Comparison of ENCODE assay signal across 8 cellular contexts in the genomic region with DNA sequence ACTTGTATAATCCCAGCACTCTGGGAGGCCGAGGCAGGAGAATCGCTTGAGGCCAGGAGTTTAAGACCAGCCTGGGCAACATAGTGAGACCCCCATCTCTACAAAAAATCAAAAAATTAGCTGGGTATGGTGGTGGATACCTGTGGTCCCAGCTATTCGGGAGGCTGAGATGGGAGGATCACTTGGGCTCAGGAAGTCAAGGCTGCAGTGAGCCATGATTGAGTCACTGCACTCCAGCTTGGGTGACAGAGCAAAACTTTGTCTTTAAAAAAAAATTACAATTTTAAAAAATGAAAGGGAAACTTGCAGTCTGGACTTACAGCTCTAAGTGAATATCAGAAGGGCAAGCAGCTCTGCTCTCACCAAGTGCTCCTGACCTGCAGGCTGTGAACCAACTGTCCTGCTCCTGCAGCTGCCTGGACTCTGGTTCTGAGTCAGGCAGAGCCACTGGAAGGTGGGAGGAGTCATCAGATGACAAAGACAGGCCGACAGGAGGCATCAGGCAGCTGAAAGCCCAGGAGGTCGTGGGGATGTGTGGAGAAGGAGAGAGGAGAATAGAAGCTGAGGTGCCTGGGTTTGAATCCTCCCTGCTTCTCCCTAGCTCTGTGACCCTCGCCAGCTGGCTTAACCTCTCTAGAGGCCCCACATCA. TPM values are rescaled to one million over a fixed set of nuclear protein-coding genes. Genes with fewer than 3 reads are reported as not detected.
A peak's percentile ranks its signal among the peaks of the same experiment; 100 is the strongest.
DNase-seq lines count a peak whose midpoint lies in the region; ATAC-seq and TF ChIP-seq lines count a peak whose summit lies in the region.

No MANE protein-coding gene starts in this region.

- BruUV-seq in mammary epithelial cell (replicated peaks; lab: Mats Ljungman, UMichigan), result no TSS peak
- no TSS peak for BruUV-seq in Calu3 (replicated peaks; lab: Mats Ljungman, UMichigan)

- WGBS in mammary epithelial cell (ENCODE audit: low coverage, missing lambda C conversion rate), result 69% methylated on average over 6 of the region's 6 CpGs

- DNase-seq in EL (peak; percentile 67), HT1080 (ENCODE audit: low read depth) (peak; percentile 70), mammary epithelial cell (peak; percentile 42), gastrocnemius medialis (peak in 1 of 2 donors; percentile 62), Calu3 (no peak), cardiac septum (ENCODE audit: low spot score) (no peak), epidermal melanocyte (ENCODE audit: insufficient read length, low spot score) (no peak)

- H3K27ac ChIP-seq in mammary epithelial cell (ENCODE audit: insufficient read depth, low read depth, low read length) (no peak overlapping the region), gastrocnemius medialis (peak overlapping the region; percentile 89 to 96 (median 92))

- H3K4me2 ChIP-seq in mammary epithelial cell (ENCODE audit: insufficient read depth, low read depth, low read length), result no peak overlapping the region

- H3K4me3 ChIP-seq in mammary epithelial cell (replicated peaks in 1 of 3; ENCODE audit: insufficient read depth in 1 of 3, low read depth in 2 of 3, low read length in 3 of 3), result no peak overlapping the region
- no peak overlapping the region for H3K4me3 ChIP-seq in gastrocnemius medialis

- H3K4me1 ChIP-seq in mammary epithelial cell (ENCODE audit: insufficient read depth, low read length) (no peaks in the 10 kb centered on the region), gastrocnemius medialis (peaks cover 17 to 26% of the 10 kb centered on the region in 2 donors)

- dilution Hi-C loops in mammary epithelial cell (cut with HindIII; ENCODE audit: low sequenced_read_pairs), result no loop called here

- ATAC-seq in GM19455 (IDR thresholded peaks at IDR 0.05; ENCODE audit: unreplicated experiment) (peak; percentile 61), gastrocnemius medialis (peak in 1 of 2 donors; percentile 61)

- H3K9ac ChIP-seq in mammary epithelial cell (ENCODE audit: insufficient read depth, low read length), result no peak overlapping the region

- intact Hi-C loops in mammary epithelial cell (cut with micrococcal nuclease), result no loop called here
- intact Hi-C loops in gastrocnemius medialis (cut with DNase I; ENCODE audit: low total_unique reads), result no loop called here
- intact Hi-C loops in Calu3 (cut with micrococcal nuclease; ENCODE audit: unreplicated experiment), result no loop called here
- intact Hi-C loops in cardiac septum (cut with DNase I), result no loop called here

- H3K9me3 Mint-ChIP-seq in Calu3 (ENCODE audit: low read depth, unreplicated experiment), result no peaks in the 10 kb centered on the region

- H3K27me3 ChIP-seq in mammary epithelial cell (ENCODE audit: insufficient read depth, low read length) (no peaks in the 10 kb centered on the region), gastrocnemius medialis (no peaks in the 10 kb centered on the region)

- TF ChIP-seq POLR2A in gastrocnemius medialis (IDR thresholded peaks at IDR 0.05), result no peak

- no peak overlapping the region for H3K27ac Mint-ChIP-seq in Calu3 (ENCODE audit: unreplicated experiment)

- H3K36me3 Mint-ChIP-seq in Calu3 (ENCODE audit: insufficient read depth, unreplicated experiment), result peaks cover 6% of the 10 kb centered on the region

- in situ Hi-C loops in mammary epithelial cell (cut with MboI; ENCODE audit: low sequenced_read_pairs in 2 of 2) (no loop called here), gastrocnemius medialis (cut with MboI; ENCODE audit: low sequenced_read_pairs in 4 of 4) (no loop called here)

- no peak overlapping the region for H2AFZ ChIP-seq in mammary epithelial cell (ENCODE audit: low read depth, low read length)

- H3K27me3 Mint-ChIP-seq in Calu3 (ENCODE audit: unreplicated experiment), result peaks cover 18% of the 10 kb centered on the region

- CTCF ChIA-PET in mammary epithelial cell (lab: Charles Lee; ENCODE audit: low non-redundant PET), result no interaction called here
- CTCF ChIA-PET in Calu3 (lab: Charles Lee), result interaction anchor here (1.5 kb wide), 1 partner anchor 94 kb away, joined by 3 read pairs; no protein-coding TSS in a partner anchor

- no peak overlapping the region for H3K4me3 Mint-ChIP-seq in Calu3 (ENCODE audit: low read depth, unreplicated experiment)

- H3K79me2 ChIP-seq in mammary epithelial cell (ENCODE audit: insufficient read depth, low read length), result no peaks in the 10 kb centered on the region

- H3K9me3 ChIP-seq in mammary epithelial cell (replicated peaks; ENCODE audit: insufficient read depth, low read length) (no peaks in the 10 kb centered on the region), gastrocnemius medialis (no peaks in the 10 kb centered on the region)

- H3K36me3 ChIP-seq in mammary epithelial cell (ENCODE audit: insufficient read depth, low read length), result no peaks in the 10 kb centered on the region
- peaks cover 0 to 34% of the 10 kb centered on the region in 2 donors for H3K36me3 ChIP-seq in gastrocnemius medialis

- H4K20me1 ChIP-seq in mammary epithelial cell (ENCODE audit: insufficient read depth, low read length), result no peaks in the 10 kb centered on the region

- H3K4me1 Mint-ChIP-seq in Calu3 (ENCODE audit: low read depth, unreplicated experiment), result no peaks in the 10 kb centered on the region

- TF ChIP-seq CTCF in mammary epithelial cell (conservative IDR thresholded peaks at IDR 0.05 in 1 of 2, IDR thresholded peaks at IDR 0.05 in 1 of 2; ENCODE audit: extremely low read depth in 1 of 2, insufficient read depth in 1 of 2, low read depth in 1 of 2, low read length in 2 of 2) (no peak), gastrocnemius medialis (IDR thresholded peaks at IDR 0.05 in 4 of 5, conservative IDR thresholded peaks at IDR 0.05 in 1 of 5) (no peak), Calu3 (IDR thresholded peaks at IDR 0.05; ENCODE audit: unreplicated experiment) (no peak)

RNA-seq across cellular contexts. Expression of a gene that starts 9.6 kb away (rescaled TPM):
- not detected in 2 replicates for total RNA-seq in HT1080 (2014; rRNA removed; shearing (Covaris generic))
- not detected in 2 replicates for polyA plus RNA-seq in HT1080 (2015; cell fraction: cytosol; rRNA removed)
- not detected in 2 replicates for polyA plus RNA-seq in HT1080 (2015; cell fraction: nucleus; rRNA removed)
- not detected for total RNA-seq in mammary epithelial cell
- not detected for polyA plus RNA-seq in mammary epithelial cell
- polyA minus RNA-seq in mammary epithelial cell, result not detected
- total RNA-seq in gastrocnemius medialis, result 10 to 100 TPM; 23.0 to 52.7 (median 43.4) TPM
- total RNA-seq in Calu3 (2022), result not detected in 2 replicates
- not detected for total RNA-seq in cardiac septum

RNA-seq across cellular contexts. Expression of a gene that starts 16.4 kb away (rescaled TPM):
- total RNA-seq in HT1080 (2014; rRNA removed; shearing (Covaris generic)), result 115 and 191 TPM in 2 replicates
- 61.0 and 91.2 TPM in 2 replicates for polyA plus RNA-seq in HT1080 (2015; cell fraction: cytosol; rRNA removed)
- polyA plus RNA-seq in HT1080 (2015; cell fraction: nucleus; rRNA removed), result 23.0 and 26.8 TPM in 2 replicates
- total RNA-seq in mammary epithelial cell (10 to 100 TPM; 24.8 to 58.9 TPM), gastrocnemius medialis (10 to 100 TPM; 45.4 to 61.7 (median 49.5) TPM), Calu3 (2022) (68.5 and 73.5 TPM in 2 replicates), cardiac septum (71.6 TPM)
- 124 TPM for polyA plus RNA-seq in mammary epithelial cell
- 173 TPM for polyA minus RNA-seq in mammary epithelial cell

RNA-seq across cellular contexts. Expression of a gene that starts 20.5 kb away (rescaled TPM):
- 37.3 and 51.2 TPM in 2 replicates for total RNA-seq in HT1080 (2014; rRNA removed; shearing (Covaris generic))
- 30.7 and 32.3 TPM in 2 replicates for polyA plus RNA-seq in HT1080 (2015; cell fraction: cytosol; rRNA removed)
- 14.7 and 15.5 TPM in 2 replicates for polyA plus RNA-seq in HT1080 (2015; cell fraction: nucleus; rRNA removed)
- total RNA-seq in mammary epithelial cell (10 to 100 TPM; 34.2 to 46.8 TPM), gastrocnemius medialis (1 to 10 TPM; 5.5 to 9.0 (median 6.7) TPM), Calu3 (2022) (80.8 and 170 TPM in 2 replicates), cardiac septum (15.8 TPM)
- 51.8 TPM for polyA plus RNA-seq in mammary epithelial cell
- polyA minus RNA-seq in mammary epithelial cell, result 29.3 TPM

RNA-seq across cellular contexts. Expression of a gene that starts 31.5 kb away (rescaled TPM):
- 13.6 and 14.5 TPM in 2 replicates for total RNA-seq in HT1080 (2014; rRNA removed; shearing (Covaris generic))
- polyA plus RNA-seq in HT1080 (2015; cell fraction: cytosol; rRNA removed), result 17.7 and 19.4 TPM in 2 replicates
- polyA plus RNA-seq in HT1080 (2015; cell fraction: nucleus; rRNA removed), result 36.2 and 36.7 TPM in 2 replicates
- total RNA-seq in mammary epithelial cell (1 to 10 TPM; 1.4 to 2.2 TPM), gastrocnemius medialis (10 to 100 TPM in 3 of 4 donors, 1 to 10 TPM in 1; 7.4 to 35.1 (median 15.8) TPM), Calu3 (2022) (9.5 and 12.5 TPM in 2 replicates), cardiac septum (2.0 TPM)
- polyA plus RNA-seq in mammary epithelial cell, result 0.48 TPM
- polyA minus RNA-seq in mammary epithelial cell, result not detected

RNA-seq across cellular contexts. Expression of a gene that starts 50.5 kb away (rescaled TPM):
- not detected in 2 replicates for total RNA-seq in HT1080 (2014; rRNA removed; shearing (Covaris generic))
- 0.05 TPM in 1 of 2 replicates, not detected in the other for polyA plus RNA-seq in HT1080 (2015; cell fraction: cytosol; rRNA removed)
- not detected in 2 replicates for polyA plus RNA-seq in HT1080 (2015; cell fraction: nucleus; rRNA removed)
- total RNA-seq in mammary epithelial cell, result 10 to 100 TPM in 1 of 2 donors, 1 to 10 TPM in 1; 9.7 to 23.8 TPM
- polyA plus RNA-seq in mammary epithelial cell, result 15.3 TPM
- polyA minus RNA-seq in mammary epithelial cell, result 29.9 TPM
- 100 to 1,000 TPM in 3 of 4 donors, 10 to 100 TPM in 1; 90.0 to 171 (median 106) TPM for total RNA-seq in gastrocnemius medialis
- 61.8 and 112 TPM in 2 replicates for total RNA-seq in Calu3 (2022)
- 90.0 TPM for total RNA-seq in cardiac septum

Comparison
In these comparisons a context has a peak if more than half of its experiments do, and no peak if none do; other contexts are left out.
1. DNase-seq: peak in EL (single experiment), HT1080 (single experiment) and mammary epithelial cell (single experiment); none in Calu3 (single experiment), cardiac septum (single experiment) and epidermal melanocyte (single experiment).
2. RNA of a gene that starts 9.6 kb away (total RNA-seq): 23.0 to 52.7 TPM in gastrocnemius medialis; not detected in HT1080, not detected in mammary epithelial cell, not detected in Calu3 and not detected in cardiac septum (single experiment); every median in the first group is over 10 times any median in the second.